1 cellular context compared by ENCODE assay signal in the genomic region with DNA sequence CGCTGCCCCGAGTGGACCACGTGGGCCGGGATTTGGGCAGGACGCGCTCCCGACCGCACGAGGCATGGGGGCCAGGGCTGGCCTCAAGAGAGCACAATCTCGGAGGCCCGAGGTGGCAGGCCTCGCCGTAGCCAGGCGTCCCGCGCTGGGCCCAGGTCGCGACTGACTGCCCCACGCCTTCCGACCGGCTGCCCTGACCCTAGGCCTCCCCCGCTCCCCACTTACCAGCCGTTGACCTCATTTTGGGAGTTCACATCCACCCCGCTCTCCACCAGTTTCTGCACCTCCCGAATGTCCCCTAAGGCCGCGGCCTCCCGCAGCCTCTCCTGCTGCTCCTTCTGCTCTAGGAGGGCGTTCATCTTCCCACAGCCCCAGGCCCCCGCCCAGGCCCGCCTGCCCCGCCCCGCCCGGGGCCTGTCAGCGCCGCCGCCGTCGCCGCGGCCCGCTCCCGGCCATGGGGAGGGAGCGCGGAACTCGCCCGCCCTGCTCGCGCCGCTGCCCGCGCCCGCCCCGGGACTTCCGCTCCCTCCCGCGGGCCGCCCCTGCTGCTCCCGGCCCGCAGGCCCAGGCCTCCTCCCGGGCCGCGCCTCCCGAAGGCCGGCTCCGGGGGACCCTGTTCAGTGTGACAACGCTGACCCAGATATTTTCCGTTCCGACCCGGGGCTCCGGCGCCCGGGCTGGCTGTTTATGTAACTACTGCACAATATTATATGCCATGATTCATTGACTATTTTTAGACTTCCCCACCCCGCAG.
TF ChIP-seq lines count a peak whose summit lies in the region.

A gene with protein sequence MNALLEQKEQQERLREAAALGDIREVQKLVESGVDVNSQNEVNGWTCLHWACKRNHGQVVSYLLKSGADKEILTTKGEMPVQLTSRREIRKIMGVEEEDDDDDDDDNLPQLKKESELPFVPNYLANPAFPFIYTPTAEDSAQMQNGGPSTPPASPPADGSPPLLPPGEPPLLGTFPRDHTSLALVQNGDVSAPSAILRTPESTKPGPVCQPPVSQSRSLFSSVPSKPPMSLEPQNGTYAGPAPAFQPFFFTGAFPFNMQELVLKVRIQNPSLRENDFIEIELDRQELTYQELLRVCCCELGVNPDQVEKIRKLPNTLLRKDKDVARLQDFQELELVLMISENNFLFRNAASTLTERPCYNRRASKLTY (minus strand): TSS at position 619 of the 754 bp plus-strand sequence. CDS start 260 bp downstream, at position 359.

TF ChIP-seq in HepG2, 621 proteins besides CTCF, POLR2A, EP300 and RAD21 (continued from another document and continues in another):
- TF ChIP-seq PTBP1 (IDR thresholded peaks at IDR 0.05; ENCODE audit: low read depth, low read length, poor library complexity, severe bottlenecking) (no peak), CENPT (CRISPR knock-in tag; IDR thresholded peaks at IDR 0.05; ENCODE audit: low read depth) (no peak), RAD51 (IDR thresholded peaks at IDR 0.05; ENCODE audit: borderline replicate concordance) (no peak), PAX8 (CRISPR knock-in tag; IDR thresholded peaks at IDR 0.05; ENCODE audit: borderline replicate concordance) (peak; percentile 87; the same call in 1 of the 2 replicates), RFX5 (IDR thresholded peaks at IDR 0.05; ENCODE audit: low read depth, low read length) (0 out of 2 replicates have a peak, but pooled peaks have one; percentile 15), ISX (CRISPR knock-in tag; conservative IDR thresholded peaks at IDR 0.05) (no peak), ATF1 (CRISPR knock-in tag; IDR thresholded peaks at IDR 0.05) (no peak), ZNF792 (CRISPR knock-in tag; IDR thresholded peaks at IDR 0.05) (peak; percentile 89), ELF3 (CRISPR knock-in tag; IDR thresholded peaks at IDR 0.05) (peak; percentile 78), ZNF256 (CRISPR knock-in tag; conservative IDR thresholded peaks at IDR 0.05) (peak; percentile 40; the same call in 1 of the 2 replicates), ZNF589 (CRISPR knock-in tag; conservative IDR thresholded peaks at IDR 0.05) (peak; percentile 73; the same call in 1 of the 2 replicates), ZSCAN29 (CRISPR knock-in tag; conservative IDR thresholded peaks at IDR 0.05) (0 out of 2 replicates have a peak, but pooled peaks have one; percentile 44), ZNF605 (CRISPR knock-in tag; IDR thresholded peaks at IDR 0.05) (no peak), NFYB (CRISPR knock-in tag; IDR thresholded peaks at IDR 0.05) (no peak), ZNF629 (CRISPR knock-in tag; conservative IDR thresholded peaks at IDR 0.05) (peak; percentile 42), NCOA2 (CRISPR knock-in tag; IDR thresholded peaks at IDR 0.05) (peak; percentile 73), CBX5 (CRISPR knock-in tag; IDR thresholded peaks at IDR 0.05; ENCODE audit: borderline replicate concordance) (peak; percentile 69), ZNF780A (CRISPR knock-in tag; IDR thresholded peaks at IDR 0.05) (no peak), SNAI1 (CRISPR knock-in tag; IDR thresholded peaks at IDR 0.05; ENCODE audit: borderline replicate concordance) (peak; percentile 63; the same call in 1 of the 2 replicates), ZNF543 (CRISPR knock-in tag; IDR thresholded peaks at IDR 0.05) (peak; percentile 81; the same call in 1 of the 2 replicates), ZNF570 (CRISPR knock-in tag; IDR thresholded peaks at IDR 0.05; ENCODE audit: borderline replicate concordance) (no peak), CCDC6 (CRISPR knock-in tag; IDR thresholded peaks at IDR 0.05) (peak; percentile 96), ZNF253 (CRISPR knock-in tag; IDR thresholded peaks at IDR 0.05; ENCODE audit: borderline replicate concordance) (0 out of 2 replicates have a peak, but pooled peaks have one; percentile 79), ZNF225 (CRISPR knock-in tag; IDR thresholded peaks at IDR 0.05) (no peak), MIER3 (CRISPR knock-in tag; IDR thresholded peaks at IDR 0.05; ENCODE audit: borderline replicate concordance) (peak; percentile 48; the same call in 1 of the 2 replicates), ZFP37 (CRISPR knock-in tag; IDR thresholded peaks at IDR 0.05; ENCODE audit: borderline replicate concordance) (peak; percentile 41; the same call in 1 of the 2 replicates), NR1H2 (CRISPR knock-in tag; IDR thresholded peaks at IDR 0.05; ENCODE audit: borderline replicate concordance, low read depth) (no peak), MAZ (IDR thresholded peaks at IDR 0.05; ENCODE audit: borderline replicate concordance, low read depth, low read length) (peak; percentile 98), MAZ (CRISPR knock-in tag; IDR thresholded peaks at IDR 0.05; ENCODE audit: low read depth) (peak; percentile 94), ESRRA (CRISPR knock-in tag; IDR thresholded peaks at IDR 0.05; ENCODE audit: low read depth) (peak; percentile 40; the same call in 1 of the 2 replicates), KDM1A (CRISPR knock-in tag; IDR thresholded peaks at IDR 0.05) (no peak), ZNF292 (CRISPR knock-in tag; IDR thresholded peaks at IDR 0.05; ENCODE audit: borderline replicate concordance, low read depth) (0 out of 2 replicates have a peak, but pooled peaks have one; percentile 49), MEIS2 (CRISPR knock-in tag; IDR thresholded peaks at IDR 0.05) (peak; percentile 88), ZSCAN9 (CRISPR knock-in tag; IDR thresholded peaks at IDR 0.05; ENCODE audit: borderline replicate concordance) (peak; percentile 97), ZNF569 (CRISPR knock-in tag; IDR thresholded peaks at IDR 0.05; ENCODE audit: borderline replicate concordance) (no peak), DMAP1 (CRISPR knock-in tag; IDR thresholded peaks at IDR 0.05) (peak; percentile 76), FOSL1 (CRISPR knock-in tag; IDR thresholded peaks at IDR 0.05; ENCODE audit: borderline replicate concordance) (0 out of 2 replicates have a peak, but pooled peaks have one; percentile 49), ZNF749 (CRISPR knock-in tag; IDR thresholded peaks at IDR 0.05; ENCODE audit: borderline replicate concordance) (peak; percentile 61; the same call in 1 of the 2 replicates), SYNCRIP (IDR thresholded peaks at IDR 0.05; ENCODE audit: insufficient read depth, low read depth, low read length) (no peak), NONO (IDR thresholded peaks at IDR 0.05) (no peak), NONO (CRISPR knock-in tag; conservative IDR thresholded peaks at IDR 0.05) (peak; percentile 0), HNRNPK (IDR thresholded peaks at IDR 0.05; ENCODE audit: low read depth, low read length, poor library complexity, severe bottlenecking) (peak; percentile 72), PHB2 (IDR thresholded peaks at IDR 0.05; ENCODE audit: partially characterized antibody) (no peak), CBX1 (IDR thresholded peaks at IDR 0.05; ENCODE audit: low read depth) (no peak)
- TF ChIP-seq, protein P1, sequence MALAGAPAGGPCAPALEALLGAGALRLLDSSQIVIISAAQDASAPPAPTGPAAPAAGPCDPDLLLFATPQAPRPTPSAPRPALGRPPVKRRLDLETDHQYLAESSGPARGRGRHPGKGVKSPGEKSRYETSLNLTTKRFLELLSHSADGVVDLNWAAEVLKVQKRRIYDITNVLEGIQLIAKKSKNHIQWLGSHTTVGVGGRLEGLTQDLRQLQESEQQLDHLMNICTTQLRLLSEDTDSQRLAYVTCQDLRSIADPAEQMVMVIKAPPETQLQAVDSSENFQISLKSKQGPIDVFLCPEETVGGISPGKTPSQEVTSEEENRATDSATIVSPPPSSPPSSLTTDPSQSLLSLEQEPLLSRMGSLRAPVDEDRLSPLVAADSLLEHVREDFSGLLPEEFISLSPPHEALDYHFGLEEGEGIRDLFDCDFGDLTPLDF (CRISPR knock-in tag; IDR thresholded peaks at IDR 0.05) = no peak; the same call in 1 of the 2 replicates
- TF ChIP-seq, protein P2, sequence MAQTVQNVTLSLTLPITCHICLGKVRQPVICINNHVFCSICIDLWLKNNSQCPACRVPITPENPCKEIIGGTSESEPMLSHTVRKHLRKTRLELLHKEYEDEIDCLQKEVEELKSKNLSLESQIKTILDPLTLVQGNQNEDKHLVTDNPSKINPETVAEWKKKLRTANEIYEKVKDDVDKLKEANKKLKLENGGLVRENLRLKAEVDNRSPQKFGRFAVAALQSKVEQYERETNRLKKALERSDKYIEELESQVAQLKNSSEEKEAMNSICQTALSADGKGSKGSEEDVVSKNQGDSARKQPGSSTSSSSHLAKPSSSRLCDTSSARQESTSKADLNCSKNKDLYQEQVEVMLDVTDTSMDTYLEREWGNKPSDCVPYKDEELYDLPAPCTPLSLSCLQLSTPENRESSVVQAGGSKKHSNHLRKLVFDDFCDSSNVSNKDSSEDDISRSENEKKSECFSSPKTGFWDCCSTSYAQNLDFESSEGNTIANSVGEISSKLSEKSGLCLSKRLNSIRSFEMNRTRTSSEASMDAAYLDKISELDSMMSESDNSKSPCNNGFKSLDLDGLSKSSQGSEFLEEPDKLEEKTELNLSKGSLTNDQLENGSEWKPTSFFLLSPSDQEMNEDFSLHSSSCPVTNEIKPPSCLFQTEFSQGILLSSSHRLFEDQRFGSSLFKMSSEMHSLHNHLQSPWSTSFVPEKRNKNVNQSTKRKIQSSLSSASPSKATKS (CRISPR knock-in tag; IDR thresholded peaks at IDR 0.05) = no peak; the same call in 1 of the 2 replicates
- TF ChIP-seq, protein P3, sequence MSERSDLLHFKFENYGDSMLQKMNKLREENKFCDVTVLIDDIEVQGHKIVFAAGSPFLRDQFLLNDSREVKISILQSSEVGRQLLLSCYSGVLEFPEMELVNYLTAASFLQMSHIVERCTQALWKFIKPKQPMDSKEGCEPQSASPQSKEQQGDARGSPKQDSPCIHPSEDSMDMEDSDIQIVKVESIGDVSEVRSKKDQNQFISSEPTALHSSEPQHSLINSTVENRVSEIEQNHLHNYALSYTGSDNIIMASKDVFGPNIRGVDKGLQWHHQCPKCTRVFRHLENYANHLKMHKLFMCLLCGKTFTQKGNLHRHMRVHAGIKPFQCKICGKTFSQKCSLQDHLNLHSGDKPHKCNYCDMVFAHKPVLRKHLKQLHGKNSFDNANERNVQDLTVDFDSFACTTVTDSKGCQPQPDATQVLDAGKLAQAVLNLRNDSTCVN (CRISPR knock-in tag; IDR thresholded peaks at IDR 0.05; ENCODE audit: borderline replicate concordance) = peak; percentile 59; the same call in 1 of the 2 replicates
- TF ChIP-seq, protein P4, sequence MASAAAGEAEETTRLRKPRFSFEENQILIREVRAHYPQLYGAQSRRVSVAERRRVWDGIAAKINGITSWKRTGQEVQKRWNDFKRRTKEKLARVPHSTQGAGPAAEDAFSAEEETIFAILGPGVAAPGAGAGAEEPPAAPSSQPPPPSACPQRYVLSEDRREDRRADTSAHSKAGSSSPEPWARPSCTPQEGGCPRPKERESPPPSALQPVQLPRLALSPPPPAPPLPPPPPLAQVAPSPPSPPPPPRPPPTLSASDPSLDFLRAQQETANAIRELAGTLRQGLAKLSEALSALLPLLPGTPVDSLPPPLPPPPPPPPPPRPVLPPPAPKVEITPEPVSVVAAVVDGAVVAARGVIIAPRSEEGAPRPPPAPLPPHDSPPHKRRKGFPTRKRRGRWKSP (CRISPR knock-in tag; IDR thresholded peaks at IDR 0.05) = peak; percentile 61; the same call in 1 of the 2 replicates
- TF ChIP-seq, protein P5, sequence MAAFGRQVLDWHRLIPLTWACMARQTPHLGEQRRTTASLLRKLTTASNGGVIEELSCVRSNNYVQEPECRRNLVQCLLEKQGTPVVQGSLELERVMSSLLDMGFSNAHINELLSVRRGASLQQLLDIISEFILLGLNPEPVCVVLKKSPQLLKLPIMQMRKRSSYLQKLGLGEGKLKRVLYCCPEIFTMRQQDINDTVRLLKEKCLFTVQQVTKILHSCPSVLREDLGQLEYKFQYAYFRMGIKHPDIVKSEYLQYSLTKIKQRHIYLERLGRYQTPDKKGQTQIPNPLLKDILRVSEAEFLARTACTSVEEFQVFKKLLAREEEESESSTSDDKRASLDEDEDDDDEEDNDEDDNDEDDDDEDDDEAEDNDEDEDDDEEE (CRISPR knock-in tag; IDR thresholded peaks at IDR 0.05) = no peak
- TF ChIP-seq, protein P6, sequence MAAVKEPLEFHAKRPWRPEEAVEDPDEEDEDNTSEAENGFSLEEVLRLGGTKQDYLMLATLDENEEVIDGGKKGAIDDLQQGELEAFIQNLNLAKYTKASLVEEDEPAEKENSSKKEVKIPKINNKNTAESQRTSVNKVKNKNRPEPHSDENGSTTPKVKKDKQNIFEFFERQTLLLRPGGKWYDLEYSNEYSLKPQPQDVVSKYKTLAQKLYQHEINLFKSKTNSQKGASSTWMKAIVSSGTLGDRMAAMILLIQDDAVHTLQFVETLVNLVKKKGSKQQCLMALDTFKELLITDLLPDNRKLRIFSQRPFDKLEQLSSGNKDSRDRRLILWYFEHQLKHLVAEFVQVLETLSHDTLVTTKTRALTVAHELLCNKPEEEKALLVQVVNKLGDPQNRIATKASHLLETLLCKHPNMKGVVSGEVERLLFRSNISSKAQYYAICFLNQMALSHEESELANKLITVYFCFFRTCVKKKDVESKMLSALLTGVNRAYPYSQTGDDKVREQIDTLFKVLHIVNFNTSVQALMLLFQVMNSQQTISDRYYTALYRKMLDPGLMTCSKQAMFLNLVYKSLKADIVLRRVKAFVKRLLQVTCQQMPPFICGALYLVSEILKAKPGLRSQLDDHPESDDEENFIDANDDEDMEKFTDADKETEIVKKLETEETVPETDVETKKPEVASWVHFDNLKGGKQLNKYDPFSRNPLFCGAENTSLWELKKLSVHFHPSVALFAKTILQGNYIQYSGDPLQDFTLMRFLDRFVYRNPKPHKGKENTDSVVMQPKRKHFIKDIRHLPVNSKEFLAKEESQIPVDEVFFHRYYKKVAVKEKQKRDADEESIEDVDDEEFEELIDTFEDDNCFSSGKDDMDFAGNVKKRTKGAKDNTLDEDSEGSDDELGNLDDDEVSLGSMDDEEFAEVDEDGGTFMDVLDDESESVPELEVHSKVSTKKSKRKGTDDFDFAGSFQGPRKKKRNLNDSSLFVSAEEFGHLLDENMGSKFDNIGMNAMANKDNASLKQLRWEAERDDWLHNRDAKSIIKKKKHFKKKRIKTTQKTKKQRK (IDR thresholded peaks at IDR 0.05; ENCODE audit: low read length) = no peak
- TF ChIP-seq, protein P7, sequence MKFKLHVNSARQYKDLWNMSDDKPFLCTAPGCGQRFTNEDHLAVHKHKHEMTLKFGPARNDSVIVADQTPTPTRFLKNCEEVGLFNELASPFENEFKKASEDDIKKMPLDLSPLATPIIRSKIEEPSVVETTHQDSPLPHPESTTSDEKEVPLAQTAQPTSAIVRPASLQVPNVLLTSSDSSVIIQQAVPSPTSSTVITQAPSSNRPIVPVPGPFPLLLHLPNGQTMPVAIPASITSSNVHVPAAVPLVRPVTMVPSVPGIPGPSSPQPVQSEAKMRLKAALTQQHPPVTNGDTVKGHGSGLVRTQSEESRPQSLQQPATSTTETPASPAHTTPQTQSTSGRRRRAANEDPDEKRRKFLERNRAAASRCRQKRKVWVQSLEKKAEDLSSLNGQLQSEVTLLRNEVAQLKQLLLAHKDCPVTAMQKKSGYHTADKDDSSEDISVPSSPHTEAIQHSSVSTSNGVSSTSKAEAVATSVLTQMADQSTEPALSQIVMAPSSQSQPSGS (CRISPR knock-in tag; IDR thresholded peaks at IDR 0.05) = peak; percentile 89; the same call in 1 of the 2 replicates
- TF ChIP-seq, protein P8, sequence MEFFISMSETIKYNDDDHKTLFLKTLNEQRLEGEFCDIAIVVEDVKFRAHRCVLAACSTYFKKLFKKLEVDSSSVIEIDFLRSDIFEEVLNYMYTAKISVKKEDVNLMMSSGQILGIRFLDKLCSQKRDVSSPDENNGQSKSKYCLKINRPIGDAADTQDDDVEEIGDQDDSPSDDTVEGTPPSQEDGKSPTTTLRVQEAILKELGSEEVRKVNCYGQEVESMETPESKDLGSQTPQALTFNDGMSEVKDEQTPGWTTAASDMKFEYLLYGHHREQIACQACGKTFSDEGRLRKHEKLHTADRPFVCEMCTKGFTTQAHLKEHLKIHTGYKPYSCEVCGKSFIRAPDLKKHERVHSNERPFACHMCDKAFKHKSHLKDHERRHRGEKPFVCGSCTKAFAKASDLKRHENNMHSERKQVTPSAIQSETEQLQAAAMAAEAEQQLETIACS (CRISPR knock-in tag; IDR thresholded peaks at IDR 0.05) = peak; percentile 60; the same call in 1 of the 2 replicates
